12 cellular contexts compared by ENCODE assay signal in the genomic region with DNA sequence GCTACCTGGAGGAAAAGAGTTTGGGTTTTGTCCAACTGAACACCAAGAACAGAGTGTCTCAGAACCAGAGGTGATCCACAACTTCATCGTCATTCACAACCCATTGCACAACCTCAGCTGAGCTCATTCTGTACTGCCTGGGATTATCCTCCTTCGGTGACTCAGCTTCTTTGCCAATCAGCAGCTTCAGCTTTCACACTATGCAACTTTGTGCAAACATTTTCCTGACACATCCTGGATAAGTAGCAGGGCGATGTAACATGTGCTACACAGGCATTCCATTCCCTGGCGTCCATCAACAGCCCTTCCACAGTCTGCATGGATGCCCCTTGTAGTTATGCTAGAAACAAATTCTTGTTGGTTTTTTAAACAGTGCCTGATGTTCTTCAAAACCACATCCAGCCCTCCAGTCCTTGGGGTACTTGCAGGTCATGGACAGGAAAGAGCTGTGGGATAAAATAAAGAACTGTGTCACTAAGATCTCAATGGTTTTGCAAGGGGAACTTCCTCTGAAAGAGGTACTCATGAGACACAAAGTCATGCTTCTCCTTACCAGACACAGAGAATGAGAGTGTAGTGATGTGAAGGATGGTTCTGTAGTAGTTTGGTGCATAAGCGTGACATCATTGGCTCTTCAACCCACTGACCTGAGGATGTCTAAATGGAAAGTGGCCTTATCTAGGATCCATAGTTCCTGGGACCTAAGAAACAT.
A peak's percentile ranks its signal among the peaks of the same experiment; 100 is the strongest.
DNase-seq lines count a peak whose midpoint lies in the region; ATAC-seq, FAIRE-seq and TF ChIP-seq lines count a peak whose summit lies in the region.
"Had no signal": no experiment of that assay in that cellular context is flagged by ENCODE, and none has a peak within 500 bp of the region (broad histone marks: within the 10 kb centered on the region; RNA-seq: fewer than 3 reads in every experiment).

No MANE protein-coding gene starts in this region.

- peaks cover 3% of the 10 kb centered on the region for H3K9me3 Mint-ChIP-seq in astrocyte (ENCODE audit: unreplicated experiment)
- peaks cover 3% of the 10 kb centered on the region for H3K9me3 Mint-ChIP-seq in natural killer cell treated with Interleukin-12 subunit alpha and Interleukin-12 subunit beta and Interleukin-15 and Interleukin-18, amount 100 ng/mL, for 72 hours

- FAIRE-seq in astrocyte (lab: Jason Lieb, UNC): no peak

- no peak for TF ChIP-seq CTCF in AG09309 (IDR thresholded peaks at IDR 0.05; ENCODE audit: control insufficient read depth, insufficient read depth, low read depth, low read length, missing control alignments)
- TF ChIP-seq CTCF in astrocyte (IDR thresholded peaks at IDR 0.05; ENCODE audit: insufficient read depth, low read depth, low read length): no peak
- TF ChIP-seq CTCF in tibial nerve (IDR thresholded peaks at IDR 0.05): no peak
- no peak for TF ChIP-seq CTCF in uterus (IDR thresholded peaks at IDR 0.05)

- peak overlapping the region; percentile 87 for H3K27ac Mint-ChIP-seq in astrocyte (ENCODE audit: unreplicated experiment)
- H3K27ac Mint-ChIP-seq in natural killer cell treated with Interleukin-12 subunit alpha and Interleukin-12 subunit beta and Interleukin-15 and Interleukin-18, amount 100 ng/mL, for 72 hours: no peak overlapping the region

- H3K27ac ChIP-seq in astrocyte (ENCODE audit: low read depth, low read length) (no peak overlapping the region), tibial nerve (no peak overlapping the region), uterus (no peak overlapping the region)
- H3K27ac ChIP-seq: heart right ventricle, parathyroid adenoma had no signal

- H3K9ac ChIP-seq in astrocyte (ENCODE audit: low read length): no peak overlapping the region
- H3K9ac ChIP-seq: parathyroid adenoma had no signal

- intact Hi-C loops in uterus (cut with DNase I; ENCODE audit: low total_unique reads): no loop called here

- no peaks in the 10 kb centered on the region for H3K27me3 ChIP-seq in astrocyte (ENCODE audit: insufficient read depth, low read length)
- H3K27me3 ChIP-seq in tibial nerve: no peaks in the 10 kb centered on the region
- H3K27me3 ChIP-seq in uterus: no peaks in the 10 kb centered on the region
- H3K27me3 ChIP-seq: heart right ventricle had no signal

- H3K4me1 ChIP-seq in astrocyte (ENCODE audit: insufficient read depth, low read length) (peaks cover 6% of the 10 kb centered on the region), tibial nerve (no peaks in the 10 kb centered on the region), uterus (no peaks in the 10 kb centered on the region)
- H3K4me1 ChIP-seq: heart right ventricle had no signal

- no peak for TF ChIP-seq POLR2A in tibial nerve (IDR thresholded peaks at IDR 0.05)
- TF ChIP-seq POLR2A in uterus (IDR thresholded peaks at IDR 0.05): no peak

- H3K79me2 ChIP-seq in astrocyte (ENCODE audit: insufficient read depth, low read length): no peaks in the 10 kb centered on the region
- H3K79me2 ChIP-seq: parathyroid adenoma had no signal

- H3K36me3 ChIP-seq in astrocyte (ENCODE audit: insufficient read depth, low read length): no peaks in the 10 kb centered on the region
- no peaks in the 10 kb centered on the region for H3K36me3 ChIP-seq in tibial nerve
- H3K36me3 ChIP-seq in uterus: no peaks in the 10 kb centered on the region
- H3K36me3 ChIP-seq: heart right ventricle had no signal

- H3K4me3 ChIP-seq in AG09309 (ENCODE audit: control insufficient read depth, low read depth, low read length) (no peak overlapping the region), astrocyte (ENCODE audit: insufficient read depth, low read depth, low read length) (no peak overlapping the region), tibial nerve (no peak overlapping the region), uterus (no peak overlapping the region)
- H3K4me3 ChIP-seq: heart right ventricle had no signal

- DNase-seq in AG09309 (ENCODE audit: low read depth): peak; percentile 51
- DNase-seq in KG1 (lab: John Stamatoyannopoulos, UW): peak; percentile 43
- peak; percentile 96 for DNase-seq in astrocyte (ENCODE audit: low read depth)
- DNase-seq in iris pigment epithelial cell (ENCODE audit: low read depth): peak; percentile 99
- no peak for DNase-seq in tibial nerve (ENCODE audit: low spot score in 2 of 2)
- no peak for DNase-seq in natural killer cell treated with Interleukin-12 subunit alpha and Interleukin-12 subunit beta and Interleukin-15 and Interleukin-18, amount 100 ng/mL, for 72 hours (ENCODE audit: low spot score)
- DNase-seq in uterus: no peak
- no peak for DNase-seq in NCI-H1436 treated with DMSO at 0.1 percent for 48 hours (lab: John Stamatoyannopoulos, UW)
- DNase-seq: activated naive CD4-positive, alpha-beta T cell treated with anti-CD3 and anti-CD28 coated beads, Interleukin-2, amount 50 U/mL, for 16 hours; COR-L47; heart right ventricle had no signal

- no peaks in the 10 kb centered on the region for H3K36me3 Mint-ChIP-seq in astrocyte (ENCODE audit: low read depth, unreplicated experiment)
- H3K36me3 Mint-ChIP-seq in natural killer cell treated with Interleukin-12 subunit alpha and Interleukin-12 subunit beta and Interleukin-15 and Interleukin-18, amount 100 ng/mL, for 72 hours: no peaks in the 10 kb centered on the region

- no peaks in the 10 kb centered on the region for H3K27me3 Mint-ChIP-seq in astrocyte (ENCODE audit: low read depth, unreplicated experiment)
- no peaks in the 10 kb centered on the region for H3K27me3 Mint-ChIP-seq in natural killer cell treated with Interleukin-12 subunit alpha and Interleukin-12 subunit beta and Interleukin-15 and Interleukin-18, amount 100 ng/mL, for 72 hours

- no peak for TF ChIP-seq EP300 in tibial nerve (IDR thresholded peaks at IDR 0.05)

- H3K9me3 ChIP-seq in astrocyte (ENCODE audit: insufficient read depth, low read depth, low read length) (no peaks in the 10 kb centered on the region), tibial nerve (no peaks in the 10 kb centered on the region), uterus (no peaks in the 10 kb centered on the region)
- H3K9me3 ChIP-seq: heart right ventricle had no signal

- no peak overlapping the region for H2AFZ ChIP-seq in astrocyte (ENCODE audit: low read depth, low read length)
- H2AFZ ChIP-seq: parathyroid adenoma had no signal

- ATAC-seq in natural killer cell treated with Interleukin-12 subunit alpha and Interleukin-12 subunit beta and Interleukin-15 and Interleukin-18, amount 100 ng/mL, for 72 hours: no peak

- H3K4me3 Mint-ChIP-seq in astrocyte (ENCODE audit: unreplicated experiment): no peak overlapping the region
- no peak overlapping the region for H3K4me3 Mint-ChIP-seq in natural killer cell treated with Interleukin-12 subunit alpha and Interleukin-12 subunit beta and Interleukin-15 and Interleukin-18, amount 100 ng/mL, for 72 hours

- H3K4me2 ChIP-seq in astrocyte (ENCODE audit: low read length): no peak overlapping the region

- no peaks in the 10 kb centered on the region for H4K20me1 ChIP-seq in astrocyte (ENCODE audit: insufficient read depth, low read length)

- H3K4me1 Mint-ChIP-seq in astrocyte (ENCODE audit: low read depth, unreplicated experiment): peaks cover 12% of the 10 kb centered on the region
- no peaks in the 10 kb centered on the region for H3K4me1 Mint-ChIP-seq in natural killer cell treated with Interleukin-12 subunit alpha and Interleukin-12 subunit beta and Interleukin-15 and Interleukin-18, amount 100 ng/mL, for 72 hours (ENCODE audit: low read depth in 2 of 2)

- 87 to 90% methylated on average over 5 of the region's 5 CpGs for whole genome bisulfite sequencing in tibial nerve, 2 donors

Comparison
In these comparisons a context has a peak if more than half of its experiments do, and no peak if none do; other contexts are left out.
1. DNase-seq: peak in AG09309 (single experiment), KG1 (single experiment), astrocyte (single experiment) and iris pigment epithelial cell (single experiment); none in tibial nerve (0 of 2), natural killer cell treated with Interleukin-12 subunit alpha and Interleukin-12 subunit beta and Interleukin-15 and Interleukin-18, amount 100 ng/mL, for 72 hours (single experiment), uterus (0 of 2) and NCI-H1436 treated with DMSO at 0.1 percent for 48 hours (single experiment).